ENCODE assay signal across 1 cellular context in genomic region chr19:34345934-34346333, GRCh38.
A peak's percentile ranks its signal among the peaks of the same experiment; 100 is the strongest.
TF ChIP-seq lines count a peak whose summit lies in the region.

No MANE protein-coding gene starts in this region.

TF ChIP-seq in IMR-90, 13 proteins besides CTCF, POLR2A, EP300 and RAD21 (continued from another document):
- no peak for TF ChIP-seq USF2 (IDR thresholded peaks at IDR 0.05; ENCODE audit: low read depth, low read length)
- peak; percentile 41; the same call in 1 of the 2 replicates for TF ChIP-seq MAZ (IDR thresholded peaks at IDR 0.05; ENCODE audit: borderline replicate concordance, low read depth, low read length)
- peak; percentile 64 for TF ChIP-seq SMC3 (IDR thresholded peaks at IDR 0.05; ENCODE audit: low read depth, low read length)
TF ChIP-seq in IMR-90: peak in this region for 2.
